ENCODE assay signal across 20 cellular contexts in the genomic region with DNA sequence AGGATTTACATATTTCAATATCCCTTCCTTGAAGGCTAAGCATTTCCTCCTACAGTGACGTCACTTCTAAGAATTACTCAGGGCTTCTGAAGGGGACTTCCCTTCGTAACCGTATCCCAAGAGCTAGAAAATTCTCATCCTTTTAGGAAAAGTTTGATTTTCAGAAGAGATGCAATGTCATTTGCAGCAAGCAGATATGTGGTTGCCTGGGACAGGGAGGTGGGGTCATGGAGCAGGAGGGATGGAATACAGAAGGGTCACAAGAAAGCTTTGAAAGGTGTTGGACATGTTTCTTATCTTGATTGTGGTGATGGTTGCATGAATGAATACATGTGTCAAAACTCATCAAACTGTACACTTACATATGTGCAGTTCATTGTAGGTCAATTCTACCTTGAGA.
DNase-seq lines count a peak whose midpoint lies in the region; ATAC-seq and TF ChIP-seq lines count a peak whose summit lies in the region.
"Had no signal": no experiment of that assay in that cellular context is flagged by ENCODE, and none has a peak within 500 bp of the region (broad histone marks: within the 10 kb centered on the region; RNA-seq: fewer than 3 reads in every experiment).

No MANE protein-coding gene starts in this region.

- DNase-seq in CD1c-positive myeloid dendritic cell (ENCODE audit: extremely low spot score) (peak; percentile 52), EL (peak; percentile 6), fibroblast of pulmonary artery (ENCODE audit: low read depth) (peak; percentile 56), NCI-H1417 treated with DMSO at 0.1 percent for 48 hours (lab: John Stamatoyannopoulos, UW) (no peak), mucosa of descending colon (no peak), NCI-H69 (lab: John Stamatoyannopoulos, UW) (no peak), breast epithelium (ENCODE audit: low spot score in 2 of 2) (no peak)
- DNase-seq in T-helper 2 cell treated with Interferon-gamma antibody and Interleukin-4, amounts not matched to agents 5 μg/mL and 100 μg/mL, for 36 hours (ENCODE audit: low spot score), result peak; percentile 28
- DNase-seq: activated naive CD4-positive, alpha-beta T cell; C1 segment of cervical spinal cord; cortex of kidney; KG1; lower lobe of right lung; NCI-H146; posterior cingulate gyrus; right lobe of liver; SIG-M5 had no signal

- ATAC-seq in mucosa of descending colon, result no peak
- ATAC-seq: GM23338, lower lobe of right lung, Panc1 had no signal

- H3K4me3 ChIP-seq in fibroblast of pulmonary artery (replicated peaks; ENCODE audit: low read depth, low read length), result no peak overlapping the region
- H3K4me3 ChIP-seq in mucosa of descending colon, result no peak overlapping the region
- no peak overlapping the region for H3K4me3 ChIP-seq in breast epithelium
- H3K4me3 ChIP-seq: GM23338, lower lobe of right lung, right lobe of liver had no signal

- H3K9me3 ChIP-seq in mucosa of descending colon, result no peaks in the 10 kb centered on the region
- no peaks in the 10 kb centered on the region for H3K9me3 ChIP-seq in breast epithelium
- H3K9me3 ChIP-seq: lower lobe of right lung, right lobe of liver had no signal

- peaks cover 19% of the 10 kb centered on the region for H3K4me1 Mint-ChIP-seq in T-helper 2 cell treated with Interferon-gamma antibody and Interleukin-4, amounts not matched to agents 5 μg/mL and 100 μg/mL, for 36 hours (ENCODE audit: low read depth)
- H3K4me1 Mint-ChIP-seq: neural crest cell had no signal

- peak overlapping the region; percentile 21 for H3K27ac Mint-ChIP-seq in T-helper 2 cell treated with Interferon-gamma antibody and Interleukin-4, amounts not matched to agents 5 μg/mL and 100 μg/mL, for 36 hours
- H3K27ac Mint-ChIP-seq: GM23338 had no signal

- H3K4me3 Mint-ChIP-seq in T-helper 2 cell treated with Interferon-gamma antibody and Interleukin-4, amounts not matched to agents 5 μg/mL and 100 μg/mL, for 36 hours, result peak overlapping the region; percentile 10
- H3K4me3 Mint-ChIP-seq: GM23338, neural crest cell had no signal

- H3K36me3 Mint-ChIP-seq in T-helper 2 cell treated with Interferon-gamma antibody and Interleukin-4, amounts not matched to agents 5 μg/mL and 100 μg/mL, for 36 hours (ENCODE audit: low read depth), result no peaks in the 10 kb centered on the region

- H3K4me1 ChIP-seq in mucosa of descending colon (ENCODE audit: low read depth) (no peaks in the 10 kb centered on the region), breast epithelium (no peaks in the 10 kb centered on the region)
- H3K4me1 ChIP-seq: lower lobe of right lung had no signal

- TF ChIP-seq POLR2A in breast epithelium (IDR thresholded peaks at IDR 0.05), result no peak

- TF ChIP-seq CTCF in fibroblast of pulmonary artery (IDR thresholded peaks at IDR 0.05; ENCODE audit: low read length, missing control alignments), result no peak
- no peak for TF ChIP-seq CTCF in mucosa of descending colon (IDR thresholded peaks at IDR 0.05)
- no peak for TF ChIP-seq CTCF in breast epithelium (IDR thresholded peaks at IDR 0.05)

- H3K27ac ChIP-seq in breast epithelium, result no peak overlapping the region
- H3K27ac ChIP-seq: lower lobe of right lung, right lobe of liver had no signal

- intact Hi-C loops in mucosa of descending colon (cut with DNase I, micrococcal nuclease) (no loop called here), breast epithelium (cut with DNase I; ENCODE audit: low total_unique reads) (no loop called here)

- H3K36me3 ChIP-seq in mucosa of descending colon (ENCODE audit: low read depth) (no peaks in the 10 kb centered on the region), breast epithelium (no peaks in the 10 kb centered on the region)
- H3K36me3 ChIP-seq: lower lobe of right lung, right lobe of liver had no signal

- H3K9me3 Mint-ChIP-seq in T-helper 2 cell treated with Interferon-gamma antibody and Interleukin-4, amounts not matched to agents 5 μg/mL and 100 μg/mL, for 36 hours, result no peaks in the 10 kb centered on the region
- H3K9me3 Mint-ChIP-seq: GM23338, neural crest cell had no signal

- H3K27me3 Mint-ChIP-seq in T-helper 2 cell treated with Interferon-gamma antibody and Interleukin-4, amounts not matched to agents 5 μg/mL and 100 μg/mL, for 36 hours (ENCODE audit: low read depth), result peaks cover 8% of the 10 kb centered on the region

- no peaks in the 10 kb centered on the region for H3K27me3 ChIP-seq in breast epithelium
- H3K27me3 ChIP-seq: right lobe of liver had no signal

Comparison
In these comparisons a context has a peak if more than half of its experiments do, and no peak if none do; other contexts are left out.
1. DNase-seq: peak in CD1c-positive myeloid dendritic cell (single experiment), EL (single experiment), T-helper 2 cell treated with Interferon-gamma antibody and Interleukin-4, amounts not matched to agents 5 μg/mL and 100 μg/mL, for 36 hours (single experiment) and fibroblast of pulmonary artery (single experiment); none in NCI-H1417 treated with DMSO at 0.1 percent for 48 hours (single experiment), mucosa of descending colon (0 of 3), NCI-H69 (single experiment) and breast epithelium (0 of 2).